In the genomic region with DNA sequence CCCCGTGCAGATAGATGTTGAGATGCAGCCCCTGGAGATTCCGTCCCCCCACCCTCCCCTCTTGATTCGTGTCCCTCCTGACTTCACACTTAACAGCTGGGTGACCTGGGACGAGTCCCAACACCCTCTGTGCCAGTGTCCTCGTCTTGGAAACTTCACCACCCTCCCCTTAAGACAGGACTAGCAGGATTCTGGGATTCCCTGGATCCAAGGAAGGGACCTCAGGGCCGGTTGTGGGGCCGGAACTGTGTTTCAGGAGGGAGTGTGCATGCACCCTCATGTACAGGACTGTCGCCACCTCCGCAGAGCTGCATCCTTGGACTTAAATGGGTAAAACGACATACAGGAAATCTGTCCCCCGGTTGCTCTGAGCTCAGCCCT, we compare ENCODE assay signal across 8 cellular contexts. TPM values are rescaled to one million over a fixed set of nuclear protein-coding genes. Genes with fewer than 3 reads are reported as not detected.
DNase-seq lines count a peak whose midpoint lies in the region; ATAC-seq, FAIRE-seq and TF ChIP-seq lines count a peak whose summit lies in the region.

No MANE protein-coding gene starts in this region.

- peak overlapping the region; percentile 75 for H3K27ac ChIP-seq in SU-DHL-6 (ENCODE audit: low read depth, low read length)
- no peak overlapping the region for H3K27ac ChIP-seq in duodenal mucosa (ENCODE audit: low read depth, low read length)

- H3K4me2 ChIP-seq in SU-DHL-6 (ENCODE audit: low read depth, low read length, poor library complexity, severe bottlenecking) = peak overlapping the region; percentile 77

- peaks cover 5% of the 10 kb centered on the region; the same call in 1 of the 2 replicates for H4K20me1 ChIP-seq in SU-DHL-6 (ENCODE audit: low read depth, low read length)

- H3F3A ChIP-seq in SU-DHL-6 (ENCODE audit: insufficient read depth) = peaks cover 6% of the 10 kb centered on the region; the same call in 1 of the 2 replicates

- intact Hi-C loops in natural killer cell (cut with micrococcal nuclease) = no loop called here

- H2AFZ ChIP-seq in SU-DHL-6 (ENCODE audit: low read depth, low read length, severe bottlenecking) = no peak overlapping the region

- H3K9me2 ChIP-seq in SU-DHL-6 (replicated peaks; ENCODE audit: insufficient read depth, low read length) = no peaks in the 10 kb centered on the region

- H3K27me3 ChIP-seq in SU-DHL-6 (ENCODE audit: low read length) (no peaks in the 10 kb centered on the region), duodenal mucosa (ENCODE audit: control insufficient read depth in 1 of 2, insufficient read depth in 2 of 2, low read length in 2 of 2) (no peaks in the 10 kb centered on the region)

- TF ChIP-seq CTCF in SU-DHL-6 (IDR thresholded peaks at IDR 0.05; ENCODE audit: insufficient read depth, low read length, poor library complexity, severe bottlenecking) (no peak), natural killer cell (IDR thresholded peaks at IDR 0.05) (no peak)

- no peaks in the 10 kb centered on the region for H3K27me3 Mint-ChIP-seq in natural killer cell (ENCODE audit: low read depth in 2 of 2)

- H3K27ac Mint-ChIP-seq in natural killer cell = peak overlapping the region; percentile 92 to 96

- H3K4me3 ChIP-seq in SU-DHL-6 (ENCODE audit: insufficient read depth, low read length, poor library complexity, severe bottlenecking) (peak overlapping the region; percentile 94), duodenal mucosa (ENCODE audit: low read depth in 1 of 2, low read length in 2 of 2) (peak overlapping the region; percentile 92 to 93)

- peaks cover 35 to 46% of the 10 kb centered on the region in 2 donors for H3K4me1 ChIP-seq in duodenal mucosa (ENCODE audit: control insufficient read depth in 1 of 2, insufficient read depth in 2 of 2, low read length in 2 of 2)

- ATAC-seq in natural killer cell = no peak
- no peak for ATAC-seq in GM21529 (IDR thresholded peaks at IDR 0.05; ENCODE audit: unreplicated experiment)
- no peak for ATAC-seq in HG02938 (IDR thresholded peaks at IDR 0.05; ENCODE audit: unreplicated experiment)

- H3K36me3 ChIP-seq in SU-DHL-6 (ENCODE audit: low read length) (no peaks in the 10 kb centered on the region; the same call in 1 of the 2 replicates), duodenal mucosa (ENCODE audit: control insufficient read depth in 1 of 2, insufficient read depth in 2 of 2, low read length in 2 of 2) (peaks cover 0 to 5% of the 10 kb centered on the region in 2 donors)

- H3K9ac ChIP-seq in SU-DHL-6 (ENCODE audit: low read length) (peak overlapping the region; percentile 97), duodenal mucosa (ENCODE audit: low read depth in 1 of 2, low read length in 2 of 2) (peak overlapping the region; percentile 77 to 91)

- DNase-seq in NCI-H82 (lab: John Stamatoyannopoulos, UW) (peak; percentile 69), NCI-H82 treated with DMSO at 0.1 percent for 48 hours (lab: John Stamatoyannopoulos, UW; ENCODE audit: unreplicated experiment) (no peak), natural killer cell (no peak), HTR-8/SVneo (ENCODE audit: insufficient read length, low spot score) (no peak)

- peaks cover 52 to 77% of the 10 kb centered on the region in 2 donors for H3K4me1 Mint-ChIP-seq in natural killer cell

- FAIRE-seq in HTR-8/SVneo (lab: Jason Lieb, UNC) = no peak

- peak overlapping the region; percentile 98 for H3K4me3 Mint-ChIP-seq in natural killer cell

- peaks cover 93% of the 10 kb centered on the region for H3K79me2 ChIP-seq in SU-DHL-6 (ENCODE audit: insufficient read depth, low read length)

- H3K9me3 ChIP-seq in SU-DHL-6 (ENCODE audit: insufficient read depth, low read length) (no peaks in the 10 kb centered on the region), duodenal mucosa (ENCODE audit: control insufficient read depth in 1 of 2, low read length in 2 of 2) (no peaks in the 10 kb centered on the region)

- H3K36me3 Mint-ChIP-seq in natural killer cell = no peaks in the 10 kb centered on the region

- no peaks in the 10 kb centered on the region for H3K9me3 Mint-ChIP-seq in natural killer cell

RNA-seq across cellular contexts. Expression of a gene that starts 1.0 kb away (rescaled TPM):
- 100 to 1,000 TPM; 321 to 378 (median 365) TPM for total RNA-seq in natural killer cell

RNA-seq across cellular contexts. Expression of a gene that starts 1.3 kb away (rescaled TPM):
- 10 to 100 TPM; 10.3 to 13.5 (median 10.4) TPM for total RNA-seq in natural killer cell

RNA-seq across cellular contexts. Expression of a gene that starts 49.9 kb away (rescaled TPM):
- 1 to 10 TPM; 3.6 to 4.9 (median 4.7) TPM for total RNA-seq in natural killer cell
